14 cellular contexts compared by ENCODE assay signal in genomic region chr4:184818216-184818564, GRCh38. TPM values are rescaled to one million over a fixed set of nuclear protein-coding genes. Genes with fewer than 3 reads are reported as not detected.
DNase-seq lines count a peak whose midpoint lies in the region; ATAC-seq and TF ChIP-seq lines count a peak whose summit lies in the region.
"Had no signal": no experiment of that assay in that cellular context is flagged by ENCODE, and none has a peak within 500 bp of the region (broad histone marks: within the 10 kb centered on the region; RNA-seq: fewer than 3 reads in every experiment).

No MANE protein-coding gene starts in this region.

- TF ChIP-seq EP300 in suprapubic skin (IDR thresholded peaks at IDR 0.05): no peak

- H3K27ac ChIP-seq in KMS-11 (no peak overlapping the region), suprapubic skin (no peak overlapping the region)
- H3K27ac ChIP-seq: esophagus muscularis mucosa had no signal

- no peak for TF ChIP-seq CTCF in GM10266 (IDR thresholded peaks at IDR 0.05; ENCODE audit: control insufficient read depth, insufficient read depth, low read depth, missing control alignments)
- no peak for TF ChIP-seq CTCF in KMS-11 (conservative IDR thresholded peaks at IDR 0.05; ENCODE audit: low read depth, low read length)
- TF ChIP-seq CTCF in suprapubic skin (IDR thresholded peaks at IDR 0.05): no peak

- no peaks in the 10 kb centered on the region; the same call in 1 of the 2 replicates for H3K27me3 ChIP-seq in KMS-11 (ENCODE audit: insufficient read depth, low read depth)
- H3K27me3 ChIP-seq in suprapubic skin: no peaks in the 10 kb centered on the region
- H3K27me3 ChIP-seq: esophagus muscularis mucosa had no signal

- peaks cover 30% of the 10 kb centered on the region; the same call in 1 of the 2 replicates for H4K20me1 ChIP-seq in KMS-11 (ENCODE audit: insufficient read depth)

- 86% methylated on average over 4 of the region's 4 CpGs for WGBS in suprapubic skin

- H3K4me1 Mint-ChIP-seq in activated T-helper 2 cell treated with anti-CD3 and anti-CD28 coated beads, Interferon-gamma antibody, Interleukin-2, Interleukin-4, amounts not matched to agents 10 μg/mL and 5 μg/mL and 100 μg/mL, durations not matched to agents 14 hours and 24 hours and 36 hours (ENCODE audit: low read depth): peaks cover 53% of the 10 kb centered on the region

- no peak for TF ChIP-seq POLR2A in suprapubic skin (IDR thresholded peaks at IDR 0.05)

- H3K9me3 Mint-ChIP-seq in activated T-helper 2 cell treated with anti-CD3 and anti-CD28 coated beads, Interferon-gamma antibody, Interleukin-2, Interleukin-4, amounts not matched to agents 10 μg/mL and 5 μg/mL and 100 μg/mL, durations not matched to agents 14 hours and 24 hours and 36 hours: no peaks in the 10 kb centered on the region
- H3K9me3 Mint-ChIP-seq: activated CD4-positive, alpha-beta T cell treated with anti-CD3 and anti-CD28 coated beads, Interleukin-2, amount 10 ng/mL, durations not matched to agents 24 days and 14 days; stimulated activated naive CD8-positive, alpha-beta T cell treated with anti-CD3 and anti-CD28 coated beads, Interleukin-15, Interleukin-2, amounts not matched to agents 100 ng/mL and 50 ng/mL, for 24 hours had no signal

- no peak overlapping the region for H2AFZ ChIP-seq in KMS-11 (ENCODE audit: low read depth)

- H3K4me1 ChIP-seq in KMS-11 (ENCODE audit: low read depth, poor library complexity, severe bottlenecking) (peaks cover 72% of the 10 kb centered on the region), suprapubic skin (peaks cover 69% of the 10 kb centered on the region)

- H3K36me3 ChIP-seq in KMS-11 (ENCODE audit: insufficient read depth) (no peaks in the 10 kb centered on the region), suprapubic skin (no peaks in the 10 kb centered on the region)
- H3K36me3 ChIP-seq: esophagus muscularis mucosa, HAP-1 had no signal

- peaks cover 82% of the 10 kb centered on the region for H3K79me2 ChIP-seq in KMS-11 (ENCODE audit: insufficient read depth, low read depth)

- H3K4me2 ChIP-seq in KMS-11: peak overlapping the region; percentile 61

- intact Hi-C loops in activated T-helper 2 cell treated with anti-CD3 and anti-CD28 coated beads, Interferon-gamma antibody, Interleukin-2, Interleukin-4, amounts not matched to agents 10 μg/mL and 5 μg/mL and 100 μg/mL, durations not matched to agents 14 hours and 24 hours and 36 hours (cut with micrococcal nuclease): no loop called here

- H3K4me3 Mint-ChIP-seq in activated T-helper 2 cell treated with anti-CD3 and anti-CD28 coated beads, Interferon-gamma antibody, Interleukin-2, Interleukin-4, amounts not matched to agents 10 μg/mL and 5 μg/mL and 100 μg/mL, durations not matched to agents 14 hours and 24 hours and 36 hours (ENCODE audit: low read depth): no peak overlapping the region
- H3K4me3 Mint-ChIP-seq: activated CD4-positive, alpha-beta T cell treated with anti-CD3 and anti-CD28 coated beads, Interleukin-2, amount 10 ng/mL, durations not matched to agents 24 days and 14 days; stimulated activated naive CD8-positive, alpha-beta T cell treated with anti-CD3 and anti-CD28 coated beads, Interleukin-15, Interleukin-2, amounts not matched to agents 100 ng/mL and 50 ng/mL, for 24 hours had no signal

- no peak overlapping the region for H3K9ac ChIP-seq in KMS-11

- H3K27me3 Mint-ChIP-seq in activated T-helper 2 cell treated with anti-CD3 and anti-CD28 coated beads, Interferon-gamma antibody, Interleukin-2, Interleukin-4, amounts not matched to agents 10 μg/mL and 5 μg/mL and 100 μg/mL, durations not matched to agents 14 hours and 24 hours and 36 hours (ENCODE audit: low read depth): no peaks in the 10 kb centered on the region
- H3K27me3 Mint-ChIP-seq: activated CD4-positive, alpha-beta T cell treated with anti-CD3 and anti-CD28 coated beads, Interleukin-2, amount 10 ng/mL, durations not matched to agents 24 days and 14 days; stimulated activated naive CD8-positive, alpha-beta T cell treated with anti-CD3 and anti-CD28 coated beads, Interleukin-15, Interleukin-2, amounts not matched to agents 100 ng/mL and 50 ng/mL, for 24 hours had no signal

- ATAC-seq in GM18873 (IDR thresholded peaks at IDR 0.05; ENCODE audit: low FRiP score, unreplicated experiment) (peak; percentile 36), HG02642 (IDR thresholded peaks at IDR 0.05; ENCODE audit: poor library complexity, unreplicated experiment) (peak; percentile 37)

- no peak overlapping the region for H3K4me3 ChIP-seq in KMS-11 (IDR thresholded peaks at IDR 0.05; ENCODE audit: insufficient read depth, low read depth, low read length)
- no peak overlapping the region for H3K4me3 ChIP-seq in suprapubic skin
- H3K4me3 ChIP-seq: esophagus muscularis mucosa, HAP-1 had no signal

- no peak overlapping the region for H3K27ac Mint-ChIP-seq in activated T-helper 2 cell treated with anti-CD3 and anti-CD28 coated beads, Interferon-gamma antibody, Interleukin-2, Interleukin-4, amounts not matched to agents 10 μg/mL and 5 μg/mL and 100 μg/mL, durations not matched to agents 14 hours and 24 hours and 36 hours
- H3K27ac Mint-ChIP-seq: activated CD4-positive, alpha-beta T cell treated with anti-CD3 and anti-CD28 coated beads, Interleukin-2, amount 10 ng/mL, durations not matched to agents 24 days and 14 days; stimulated activated naive CD8-positive, alpha-beta T cell treated with anti-CD3 and anti-CD28 coated beads, Interleukin-15, Interleukin-2, amounts not matched to agents 100 ng/mL and 50 ng/mL, for 24 hours had no signal

- peaks cover 13% of the 10 kb centered on the region for H3K36me3 Mint-ChIP-seq in activated T-helper 2 cell treated with anti-CD3 and anti-CD28 coated beads, Interferon-gamma antibody, Interleukin-2, Interleukin-4, amounts not matched to agents 10 μg/mL and 5 μg/mL and 100 μg/mL, durations not matched to agents 14 hours and 24 hours and 36 hours (ENCODE audit: low read depth)

- peak; percentile 40 for DNase-seq in GM10266 (ENCODE audit: extremely low spot score)
- no peak for DNase-seq in activated T-helper 2 cell treated with anti-CD3 and anti-CD28 coated beads, Interferon-gamma antibody, Interleukin-2, Interleukin-4, amounts not matched to agents 10 μg/mL and 5 μg/mL and 100 μg/mL, durations not matched to agents 14 hours and 24 hours and 36 hours (ENCODE audit: low spot score)
- no peak for DNase-seq in UCSD-AML1 (lab: John Stamatoyannopoulos, UW; ENCODE audit: unreplicated experiment)
- DNase-seq in C1 segment of cervical spinal cord (lab: John Stamatoyannopoulos, UW): no peak
- DNase-seq in suprapubic skin (ENCODE audit: low spot score in 2 of 2): no peak
- DNase-seq: activated CD4-positive, alpha-beta T cell treated with anti-CD3 and anti-CD28 coated beads, Interleukin-2, amount 10 ng/mL, durations not matched to agents 24 days and 14 days; aorta; DMS79 had no signal

- no peaks in the 10 kb centered on the region for H3K9me3 ChIP-seq in suprapubic skin
- H3K9me3 ChIP-seq: esophagus muscularis mucosa, HAP-1 had no signal

RNA-seq across cellular contexts. Expression of gene ACSL1, which starts 7.6 kb away (rescaled TPM):
- total RNA-seq in activated T-helper 2 cell treated with anti-CD3 and anti-CD28 coated beads, Interferon-gamma antibody, Interleukin-2, Interleukin-4, amounts not matched to agents 10 μg/mL and 5 μg/mL and 100 μg/mL, durations not matched to agents 14 hours and 24 hours and 36 hours: 42.7 and 43.0 TPM in 2 replicates
- total RNA-seq in suprapubic skin: 100 to 1,000 TPM; 236 to 420 (median 277) TPM
